In genomic region chr3:55690746-55691540, GRCh38 we compare ENCODE assay signal across 9 cellular contexts.
DNase-seq lines count a peak whose midpoint lies in the region; ATAC-seq and TF ChIP-seq lines count a peak whose summit lies in the region.
"Had no signal": no experiment of that assay in that cellular context is flagged by ENCODE, and none has a peak within 500 bp of the region (broad histone marks: within the 10 kb centered on the region; RNA-seq: fewer than 3 reads in every experiment).

No MANE protein-coding gene starts in this region.

- 100% methylated on average over 1 of the region's 7 CpGs; no CpG with 5 or more reads in 1 of the 2 experiments for WGBS in mesodermal cell (ENCODE audit: insufficient coverage in 2 of 2), 2 experiments
- WGBS in esophagus muscularis mucosa, result 82% methylated on average over 7 of the region's 7 CpGs

- no peak overlapping the region for H3K27ac Mint-ChIP-seq in activated T-helper 1 cell treated with anti-CD3 and anti-CD28 coated beads, Interleukin-12 subunit alpha, Interleukin-12 subunit beta, Interleukin-2, Interleukin-4 antibody, amounts not matched to agents 30 ng/mL and 10 ng/mL and 1 ng/mL, durations not matched to agents 14 hours and 24 hours and 36 hours

- TF ChIP-seq POLR2A in esophagus muscularis mucosa (IDR thresholded peaks at IDR 0.05; ENCODE audit: low read depth), result no peak

- peak overlapping the region; percentile 30 for H3K27ac ChIP-seq in mesodermal cell (ENCODE audit: low read depth, low read length, severe bottlenecking)
- no peak overlapping the region for H3K27ac ChIP-seq in esophagus muscularis mucosa (replicated peaks in 1 of 4)

- no peak for TF ChIP-seq EP300 in esophagus muscularis mucosa (IDR thresholded peaks at IDR 0.05)

- H3K9me3 Mint-ChIP-seq in activated T-helper 1 cell treated with anti-CD3 and anti-CD28 coated beads, Interleukin-12 subunit alpha, Interleukin-12 subunit beta, Interleukin-2, Interleukin-4 antibody, amounts not matched to agents 30 ng/mL and 10 ng/mL and 1 ng/mL, durations not matched to agents 14 hours and 24 hours and 36 hours, result no peaks in the 10 kb centered on the region

- H3K4me1 Mint-ChIP-seq in activated T-helper 1 cell treated with anti-CD3 and anti-CD28 coated beads, Interleukin-12 subunit alpha, Interleukin-12 subunit beta, Interleukin-2, Interleukin-4 antibody, amounts not matched to agents 30 ng/mL and 10 ng/mL and 1 ng/mL, durations not matched to agents 14 hours and 24 hours and 36 hours (ENCODE audit: low read depth), result no peaks in the 10 kb centered on the region
- H3K4me1 Mint-ChIP-seq: central memory CD8-positive, alpha-beta T cell had no signal

- H3K9me3 ChIP-seq in mesodermal cell (ENCODE audit: control insufficient read depth, low read length) (no peaks in the 10 kb centered on the region), esophagus muscularis mucosa (no peaks in the 10 kb centered on the region)

- ATAC-seq in GM18519 (IDR thresholded peaks at IDR 0.05; ENCODE audit: low FRiP score, unreplicated experiment) (peak; percentile 51), HG02623 (IDR thresholded peaks at IDR 0.05; ENCODE audit: unreplicated experiment) (peak; percentile 56), HG03571 (IDR thresholded peaks at IDR 0.05; ENCODE audit: unreplicated experiment) (no peak)

- no peak overlapping the region for H3K4me3 Mint-ChIP-seq in activated T-helper 1 cell treated with anti-CD3 and anti-CD28 coated beads, Interleukin-12 subunit alpha, Interleukin-12 subunit beta, Interleukin-2, Interleukin-4 antibody, amounts not matched to agents 30 ng/mL and 10 ng/mL and 1 ng/mL, durations not matched to agents 14 hours and 24 hours and 36 hours
- H3K4me3 Mint-ChIP-seq: central memory CD8-positive, alpha-beta T cell had no signal

- intact Hi-C loops in activated T-helper 1 cell treated with anti-CD3 and anti-CD28 coated beads, Interleukin-12 subunit alpha, Interleukin-12 subunit beta, Interleukin-2, Interleukin-4 antibody, amounts not matched to agents 30 ng/mL and 10 ng/mL and 1 ng/mL, durations not matched to agents 14 hours and 24 hours and 36 hours (cut with micrococcal nuclease), result no loop called here
- intact Hi-C loops in esophagus muscularis mucosa (cut with DNase I), result no loop called here

- H3K4me3 ChIP-seq in mesodermal cell (ENCODE audit: extremely low read depth, insufficient read depth, low read length, poor library complexity, severe bottlenecking) (no peak overlapping the region), esophagus muscularis mucosa (no peak overlapping the region)

- H3K36me3 Mint-ChIP-seq in activated T-helper 1 cell treated with anti-CD3 and anti-CD28 coated beads, Interleukin-12 subunit alpha, Interleukin-12 subunit beta, Interleukin-2, Interleukin-4 antibody, amounts not matched to agents 30 ng/mL and 10 ng/mL and 1 ng/mL, durations not matched to agents 14 hours and 24 hours and 36 hours (ENCODE audit: low read depth), result no peaks in the 10 kb centered on the region

- H3K36me3 ChIP-seq in mesodermal cell (ENCODE audit: control insufficient read depth, insufficient read depth, low read length) (no peaks in the 10 kb centered on the region), esophagus muscularis mucosa (no peaks in the 10 kb centered on the region)

- H3K27me3 ChIP-seq in esophagus muscularis mucosa, result no peaks in the 10 kb centered on the region

- no peak for TF ChIP-seq CTCF in esophagus muscularis mucosa (IDR thresholded peaks at IDR 0.05)

- peak; percentile 47 to 78 for DNase-seq in NCI-H526 (lab: John Stamatoyannopoulos, UW)
- no peak for DNase-seq in activated T-helper 1 cell treated with anti-CD3 and anti-CD28 coated beads, Interleukin-12 subunit alpha, Interleukin-12 subunit beta, Interleukin-2, Interleukin-4 antibody, amounts not matched to agents 30 ng/mL and 10 ng/mL and 1 ng/mL, durations not matched to agents 14 hours and 24 hours and 36 hours (ENCODE audit: low spot score)
- no peak for DNase-seq in esophagus muscularis mucosa (ENCODE audit: extremely low spot score)
- DNase-seq in activated gamma-delta T cell (lab: John Stamatoyannopoulos, UW), result no peak

- peaks cover 30% of the 10 kb centered on the region for H3K4me1 ChIP-seq in mesodermal cell (ENCODE audit: control insufficient read depth, insufficient read depth, low read length, poor library complexity, severe bottlenecking)
- H3K4me1 ChIP-seq in esophagus muscularis mucosa, result peaks cover 0 to 23% (median 17%) of the 10 kb centered on the region in 4 donors

- H3K27me3 Mint-ChIP-seq in activated T-helper 1 cell treated with anti-CD3 and anti-CD28 coated beads, Interleukin-12 subunit alpha, Interleukin-12 subunit beta, Interleukin-2, Interleukin-4 antibody, amounts not matched to agents 30 ng/mL and 10 ng/mL and 1 ng/mL, durations not matched to agents 14 hours and 24 hours and 36 hours (ENCODE audit: insufficient read depth), result no peaks in the 10 kb centered on the region
- H3K27me3 Mint-ChIP-seq: central memory CD8-positive, alpha-beta T cell had no signal

Comparison
In these comparisons a context has a peak if more than half of its experiments do, and no peak if none do; other contexts are left out.
1. DNase-seq: peak in NCI-H526 (2 of 2); none in activated T-helper 1 cell treated with anti-CD3 and anti-CD28 coated beads, Interleukin-12 subunit alpha, Interleukin-12 subunit beta, Interleukin-2, Interleukin-4 antibody, amounts not matched to agents 30 ng/mL and 10 ng/mL and 1 ng/mL, durations not matched to agents 14 hours and 24 hours and 36 hours (single experiment), esophagus muscularis mucosa (single experiment) and activated gamma-delta T cell (single experiment).